ENCODE assay signal across 21 cellular contexts in genomic region chr1:1967151-1967550, GRCh38. TPM values are rescaled to one million over a fixed set of nuclear protein-coding genes. Genes with fewer than 3 reads are reported as not detected.
A peak's percentile ranks its signal among the peaks of the same experiment; 100 is the strongest.
DNase-seq lines count a peak whose midpoint lies in the region; ATAC-seq and TF ChIP-seq lines count a peak whose summit lies in the region.
"Had no signal": no experiment of that assay in that cellular context is flagged by ENCODE, and none has a peak within 500 bp of the region (broad histone marks: within the 10 kb centered on the region; RNA-seq: fewer than 3 reads in every experiment).

No MANE protein-coding gene starts in this region.

- H3K4me3 ChIP-seq in gastroesophageal sphincter = no peak overlapping the region
- H3K4me3 ChIP-seq: A549, GM12878, GM23248 had no signal

- no CpG with 5 or more reads among the region's 16 CpGs for WGBS in gastroesophageal sphincter (ENCODE audit: low coverage in 1 of 2), 2 donors

- TF ChIP-seq CTCF in gastroesophageal sphincter (IDR thresholded peaks at IDR 0.05) = no peak

- no peaks in the 10 kb centered on the region for H3K9me3 ChIP-seq in gastroesophageal sphincter
- H3K9me3 ChIP-seq: A549 had no signal

- peaks cover 78% of the 10 kb centered on the region for H3K27me3 ChIP-seq in gastroesophageal sphincter

- ATAC-seq in GM18909 (IDR thresholded peaks at IDR 0.05; ENCODE audit: poor library complexity, unreplicated experiment) (no peak), gastroesophageal sphincter (no peak)
- ATAC-seq: A549, GM12878 had no signal

- TF ChIP-seq EP300 in gastroesophageal sphincter (IDR thresholded peaks at IDR 0.05) = no peak

- H3K4me1 ChIP-seq in gastroesophageal sphincter = no peaks in the 10 kb centered on the region
- H3K4me1 ChIP-seq: A549 had no signal

- TF ChIP-seq POLR2A in gastroesophageal sphincter (IDR thresholded peaks at IDR 0.05) = no peak

- DNase-seq in Ammon's horn (ENCODE audit: low spot score) (peak; percentile 35), CD1c-positive myeloid dendritic cell (ENCODE audit: extremely low spot score) (peak; percentile 11), UCSD-AML1 (lab: John Stamatoyannopoulos, UW; ENCODE audit: unreplicated experiment) (peak; percentile 26), HCEC 1CT (no peak)
- DNase-seq: 8988T; ACHN; AML-193; CD4-positive, alpha-beta T cell; CD8-positive, alpha-beta memory T cell; DMS 273 treated with DMSO at 0.1 percent for 48 hours; DMS79; EL; GDM1; GM23248; H7; HFFc6 had no signal

- no peaks in the 10 kb centered on the region for H3K36me3 ChIP-seq in gastroesophageal sphincter

- H3K27ac ChIP-seq in gastroesophageal sphincter = no peak overlapping the region
- H3K27ac ChIP-seq: A549, C4-2B, GM23248 had no signal

RNA-seq across cellular contexts. Expression of gene CFAP74, which starts 36.4 kb away (rescaled TPM):
- total RNA-seq in gastroesophageal sphincter = under 1 TPM in 1 of 4 donors, not detected in 3; 0.12 TPM
- total RNA-seq: CD4-positive, alpha-beta T cell; CD8-positive, alpha-beta memory T cell; GM12878; GM23248; H7; HFFc6 had no signal

RNA-seq across cellular contexts. Expression of gene TMEM52, which starts 48.1 kb away (rescaled TPM):
- 1 to 10 TPM in 3 of 4 donors, under 1 TPM in 1; 0.40 to 3.1 (median 1.8) TPM for total RNA-seq in gastroesophageal sphincter
- total RNA-seq: GM23248 had no signal

RNA-seq across cellular contexts. Expression of gene GABRD, which starts 52.0 kb away (rescaled TPM):
- under 1 TPM in 1 of 4 donors, not detected in 3; 0.73 TPM for total RNA-seq in gastroesophageal sphincter
- total RNA-seq: CD8-positive, alpha-beta memory T cell; GM12878; GM23248; HFFc6 had no signal

RNA-seq across cellular contexts. Expression of gene CALML6, which starts 52.1 kb away (rescaled TPM):
- under 1 TPM in 2 of 4 donors, not detected in 2; 0.40 to 0.47 TPM for total RNA-seq in gastroesophageal sphincter
